1 cellular context compared by ENCODE assay signal in the genomic region with DNA sequence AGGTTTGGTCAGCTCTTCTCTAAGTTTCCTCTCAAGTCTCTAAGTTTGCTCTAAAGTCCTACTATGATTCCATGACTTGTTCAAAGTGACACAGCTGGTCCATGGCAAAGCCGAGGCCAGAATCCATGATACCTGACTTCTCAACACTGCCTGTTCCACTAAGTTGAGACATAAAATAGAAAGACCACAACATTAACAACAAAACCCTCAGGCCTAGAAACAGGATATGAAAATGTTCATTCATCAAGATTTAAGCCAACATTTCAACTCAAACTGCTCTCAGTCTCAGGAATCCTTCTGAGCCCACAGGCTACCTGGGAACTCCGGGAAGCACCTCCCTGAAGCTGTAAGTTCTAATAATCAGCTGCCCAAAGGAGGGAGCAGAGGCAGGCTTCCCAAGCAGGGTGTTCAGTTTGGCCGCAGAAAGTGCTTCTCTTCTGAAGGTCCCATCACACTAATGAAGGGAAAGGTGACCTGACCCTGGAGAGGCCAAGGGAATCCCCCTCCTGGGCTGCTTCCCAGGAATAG.
TF ChIP-seq lines count a peak whose summit lies in the region.

No MANE protein-coding gene starts in this region.

TF ChIP-seq in SK-N-SH, 30 proteins besides CTCF, POLR2A, EP300 and RAD21 (continued from another document):
- TF ChIP-seq, protein P1, sequence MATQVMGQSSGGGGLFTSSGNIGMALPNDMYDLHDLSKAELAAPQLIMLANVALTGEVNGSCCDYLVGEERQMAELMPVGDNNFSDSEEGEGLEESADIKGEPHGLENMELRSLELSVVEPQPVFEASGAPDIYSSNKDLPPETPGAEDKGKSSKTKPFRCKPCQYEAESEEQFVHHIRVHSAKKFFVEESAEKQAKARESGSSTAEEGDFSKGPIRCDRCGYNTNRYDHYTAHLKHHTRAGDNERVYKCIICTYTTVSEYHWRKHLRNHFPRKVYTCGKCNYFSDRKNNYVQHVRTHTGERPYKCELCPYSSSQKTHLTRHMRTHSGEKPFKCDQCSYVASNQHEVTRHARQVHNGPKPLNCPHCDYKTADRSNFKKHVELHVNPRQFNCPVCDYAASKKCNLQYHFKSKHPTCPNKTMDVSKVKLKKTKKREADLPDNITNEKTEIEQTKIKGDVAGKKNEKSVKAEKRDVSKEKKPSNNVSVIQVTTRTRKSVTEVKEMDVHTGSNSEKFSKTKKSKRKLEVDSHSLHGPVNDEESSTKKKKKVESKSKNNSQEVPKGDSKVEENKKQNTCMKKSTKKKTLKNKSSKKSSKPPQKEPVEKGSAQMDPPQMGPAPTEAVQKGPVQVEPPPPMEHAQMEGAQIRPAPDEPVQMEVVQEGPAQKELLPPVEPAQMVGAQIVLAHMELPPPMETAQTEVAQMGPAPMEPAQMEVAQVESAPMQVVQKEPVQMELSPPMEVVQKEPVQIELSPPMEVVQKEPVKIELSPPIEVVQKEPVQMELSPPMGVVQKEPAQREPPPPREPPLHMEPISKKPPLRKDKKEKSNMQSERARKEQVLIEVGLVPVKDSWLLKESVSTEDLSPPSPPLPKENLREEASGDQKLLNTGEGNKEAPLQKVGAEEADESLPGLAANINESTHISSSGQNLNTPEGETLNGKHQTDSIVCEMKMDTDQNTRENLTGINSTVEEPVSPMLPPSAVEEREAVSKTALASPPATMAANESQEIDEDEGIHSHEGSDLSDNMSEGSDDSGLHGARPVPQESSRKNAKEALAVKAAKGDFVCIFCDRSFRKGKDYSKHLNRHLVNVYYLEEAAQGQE (IDR thresholded peaks at IDR 0.05; ENCODE audit: low read depth, low read length), result no peak
- TF ChIP-seq RFX5 (IDR thresholded peaks at IDR 0.05; ENCODE audit: low read length) (no peak), EZH2phosphoT487 (IDR thresholded peaks at IDR 0.05; ENCODE audit: borderline replicate concordance, low read depth) (no peak), TAF1 (IDR thresholded peaks at IDR 0.05; ENCODE audit: borderline replicate concordance, low read depth, low read length) (no peak), FOXJ3 (CRISPR knock-in tag; IDR thresholded peaks at IDR 0.05) (no peak), FOXM1 (IDR thresholded peaks at IDR 0.05; ENCODE audit: low read depth) (no peak), RCOR1 (IDR thresholded peaks at IDR 0.05; ENCODE audit: low read length) (no peak), FOSL2 (IDR thresholded peaks at IDR 0.05; ENCODE audit: borderline replicate concordance, low read depth) (no peak), ELF1 (IDR thresholded peaks at IDR 0.05) (no peak)
- TF ChIP-seq, protein P2, sequence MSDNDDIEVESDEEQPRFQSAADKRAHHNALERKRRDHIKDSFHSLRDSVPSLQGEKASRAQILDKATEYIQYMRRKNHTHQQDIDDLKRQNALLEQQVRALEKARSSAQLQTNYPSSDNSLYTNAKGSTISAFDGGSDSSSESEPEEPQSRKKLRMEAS (IDR thresholded peaks at IDR 0.05; ENCODE audit: low read depth), result no peak
TF ChIP-seq in SK-N-SH: peak in this region for 0.
